In genomic region chr7:26538216-26538615, GRCh38 we compare ENCODE assay signal across 21 cellular contexts.
"Had no signal": no experiment of that assay in that cellular context is flagged by ENCODE, and none has a peak within 500 bp of the region (broad histone marks: within the 10 kb centered on the region; RNA-seq: fewer than 3 reads in every experiment).

No MANE protein-coding gene starts in this region.

- DNase-seq: dermis blood vessel endothelial cell; effector memory CD4-positive, alpha-beta T cell; esophagus squamous epithelium; foreskin melanocyte; glutamatergic neuron; heart right ventricle; hippocampal formation; left cardiac atrium; left lung; mesenchymal stem cell; naive B cell; posterior cingulate gyrus; psoas muscle; right cardiac atrium; sigmoid colon; stimulated activated CD4-positive, alpha-beta T cell treated with anti-CD3 and anti-CD28 coated beads, Interleukin-2, amount 100 ng/mL, for 24 hours; stimulated activated CD4-positive, alpha-beta T cell treated with anti-CD3 and anti-CD28 coated beads, Interleukin-4, amount 100 ng/mL, for 24 hours; stimulated activated naive CD4-positive, alpha-beta T cell treated with Interleukin-2 at 50 U/mL for 16 hours; testis; upper lobe of left lung had no signal

- ATAC-seq: heart right ventricle; left cardiac atrium; left lung; natural killer cell treated with Interleukin-12 subunit alpha and Interleukin-12 subunit beta and Interleukin-15 and Interleukin-18, amount 100 ng/mL, for 72 hours; psoas muscle; right cardiac atrium had no signal
